28 cellular contexts compared by ENCODE assay signal in the genomic region with DNA sequence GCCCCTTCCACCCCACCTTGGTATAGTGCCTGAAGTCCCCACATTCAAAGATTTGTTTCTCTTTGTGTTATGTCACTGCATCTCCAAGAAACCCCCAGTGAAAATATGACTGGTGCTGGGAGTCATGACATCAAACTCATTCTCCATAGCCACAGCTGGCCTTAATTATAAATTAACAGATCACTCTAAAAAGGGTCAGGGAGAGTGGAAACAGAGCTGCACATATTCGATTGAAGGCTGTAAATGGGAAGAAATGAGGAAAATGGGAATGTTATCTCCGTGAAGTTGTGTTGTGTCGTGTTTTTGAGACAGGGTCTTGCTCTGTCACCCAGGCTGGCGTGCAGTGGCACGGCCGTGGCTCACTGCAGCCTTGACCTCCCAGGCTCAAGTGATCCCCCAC.
"Had no signal": no experiment of that assay in that cellular context is flagged by ENCODE, and none has a peak within 500 bp of the region (broad histone marks: within the 10 kb centered on the region; RNA-seq: fewer than 3 reads in every experiment).

No MANE protein-coding gene starts in this region.

- H3K27me3 ChIP-seq: neural progenitor cell, ovary, right lobe of liver, sigmoid colon, stomach, thyroid gland, tibial nerve, upper lobe of left lung, vagina had no signal

- H3K9me3 Mint-ChIP-seq: natural killer cell; nephron; neural progenitor cell; stimulated activated effector memory CD8-positive, alpha-beta T cell treated with anti-CD3 and anti-CD28 coated beads, Interleukin-12 subunit alpha, Interleukin-12 subunit beta, amount 100 ng/mL, for 72 hours; stimulated activated naive B cell treated with anti-CD40 and anti-IgM and Interleukin-4, amounts not matched to agents 10 μg/mL and 1 μg/mL and 100 μg/mL, for 72 hours; stimulated activated naive CD8-positive, alpha-beta T cell treated with anti-CD3 and anti-CD28 coated beads, Interleukin-15, Interleukin-2, amounts not matched to agents 100 ng/mL and 50 ng/mL, for 24 hours had no signal

- H3K4me3 ChIP-seq: neural progenitor cell, ovary, psoas muscle, right lobe of liver, sigmoid colon, stomach, thoracic aorta, thyroid gland, tibial nerve, upper lobe of left lung, vagina had no signal

- ATAC-seq: natural killer cell; psoas muscle; right cardiac atrium; right lobe of liver; stimulated activated effector memory CD8-positive, alpha-beta T cell treated with anti-CD3 and anti-CD28 coated beads, Interleukin-12 subunit alpha, Interleukin-12 subunit beta, amount 100 ng/mL, for 72 hours; stimulated activated naive B cell treated with anti-CD40 and anti-IgM and Interleukin-4, amounts not matched to agents 10 μg/mL and 1 μg/mL and 100 μg/mL, for 72 hours had no signal

- H3K36me3 Mint-ChIP-seq: natural killer cell had no signal

- H3K36me3 ChIP-seq: ovary, vagina had no signal

- DNase-seq: natural killer cell; occipital lobe; ovary; posterior cingulate gyrus; psoas muscle; right cardiac atrium; right lobe of liver; sigmoid colon; small intestine; stimulated activated CD4-positive, alpha-beta T cell treated with anti-CD3 and anti-CD28 coated beads, Interleukin-15, amount 100 ng/mL, for 24 hours; stimulated activated CD4-positive, alpha-beta T cell treated with anti-CD3 and anti-CD28 coated beads, Interleukin-2, amount 100 ng/mL, for 24 hours; stimulated activated CD4-positive, alpha-beta T cell treated with anti-CD3 and anti-CD28 coated beads, Interleukin-2, amount 100 ng/mL, for 48 hours; stimulated activated CD4-positive, alpha-beta T cell treated with anti-CD3 and anti-CD28 coated beads, Interleukin-4, amount 100 ng/mL, for 24 hours; stimulated activated naive B cell treated with anti-CD40 and anti-IgM and Interleukin-4, amounts not matched to agents 10 μg/mL and 1 μg/mL and 100 μg/mL, for 72 hours; stimulated activated naive CD4-positive, alpha-beta T cell treated with Interleukin-2 at 50 U/mL for 16 hours; stomach; thyroid gland; trophoblast cell had no signal

- H3K27ac Mint-ChIP-seq: natural killer cell; nephron; neural progenitor cell; stimulated activated effector memory CD8-positive, alpha-beta T cell treated with anti-CD3 and anti-CD28 coated beads, Interleukin-12 subunit alpha, Interleukin-12 subunit beta, amount 100 ng/mL, for 72 hours; stimulated activated naive B cell treated with anti-CD40 and anti-IgM and Interleukin-4, amounts not matched to agents 10 μg/mL and 1 μg/mL and 100 μg/mL, for 72 hours; stimulated activated naive CD8-positive, alpha-beta T cell treated with anti-CD3 and anti-CD28 coated beads, Interleukin-15, Interleukin-2, amounts not matched to agents 100 ng/mL and 50 ng/mL, for 24 hours had no signal

- H3K4me1 Mint-ChIP-seq: natural killer cell; nephron; neural progenitor cell; stimulated activated effector memory CD8-positive, alpha-beta T cell treated with anti-CD3 and anti-CD28 coated beads, Interleukin-12 subunit alpha, Interleukin-12 subunit beta, amount 100 ng/mL, for 72 hours; stimulated activated naive B cell treated with anti-CD40 and anti-IgM and Interleukin-4, amounts not matched to agents 10 μg/mL and 1 μg/mL and 100 μg/mL, for 72 hours had no signal

- H3K27ac ChIP-seq: neural progenitor cell, ovary, parathyroid adenoma, psoas muscle, right lobe of liver, sigmoid colon, stomach, thoracic aorta, thyroid gland, tibial nerve, upper lobe of left lung, vagina had no signal

- H3K27me3 Mint-ChIP-seq: progenitor cell of endocrine pancreas; stimulated activated naive B cell treated with anti-CD40 and anti-IgM and Interleukin-4, amounts not matched to agents 10 μg/mL and 1 μg/mL and 100 μg/mL, for 72 hours; stimulated activated naive CD8-positive, alpha-beta T cell treated with anti-CD3 and anti-CD28 coated beads, Interleukin-15, Interleukin-2, amounts not matched to agents 100 ng/mL and 50 ng/mL, for 24 hours had no signal

- H3K4me3 Mint-ChIP-seq: natural killer cell; nephron; neural progenitor cell; stimulated activated effector memory CD8-positive, alpha-beta T cell treated with anti-CD3 and anti-CD28 coated beads, Interleukin-12 subunit alpha, Interleukin-12 subunit beta, amount 100 ng/mL, for 72 hours; stimulated activated naive B cell treated with anti-CD40 and anti-IgM and Interleukin-4, amounts not matched to agents 10 μg/mL and 1 μg/mL and 100 μg/mL, for 72 hours; stimulated activated naive CD8-positive, alpha-beta T cell treated with anti-CD3 and anti-CD28 coated beads, Interleukin-15, Interleukin-2, amounts not matched to agents 100 ng/mL and 50 ng/mL, for 24 hours had no signal

- H3K9me3 ChIP-seq: ovary, psoas muscle, right lobe of liver, sigmoid colon, stomach, thoracic aorta, thyroid gland, tibial nerve, upper lobe of left lung, vagina had no signal
